ENCODE assay signal across 10 cellular contexts in genomic region chr3:97882975-97883598, GRCh38.
DNase-seq lines count a peak whose midpoint lies in the region; ATAC-seq, FAIRE-seq and TF ChIP-seq lines count a peak whose summit lies in the region.
"Had no signal": no experiment of that assay in that cellular context is flagged by ENCODE, and none has a peak within 500 bp of the region (broad histone marks: within the 10 kb centered on the region; RNA-seq: fewer than 3 reads in every experiment).

No MANE protein-coding gene starts in this region.

- WGBS in endodermal cell (ENCODE audit: insufficient coverage in 1 of 2, insufficient read length in 1 of 2), 2 experiments = 92% methylated on average over 4 to 5 of the region's 5 CpGs

- no peak overlapping the region for H3K27ac ChIP-seq in SK-N-MC
- H3K27ac ChIP-seq in endodermal cell (ENCODE audit: low read depth, low read length) = no peak overlapping the region

- H3K4me3 ChIP-seq in SK-N-MC (no peak overlapping the region), endodermal cell (ENCODE audit: low read length) (no peak overlapping the region)

- no peaks in the 10 kb centered on the region for H3K9me3 Mint-ChIP-seq in natural killer cell treated with Interleukin-12 subunit alpha and Interleukin-12 subunit beta and Interleukin-15 and Interleukin-18, amount 100 ng/mL, for 72 hours
- H3K9me3 Mint-ChIP-seq in natural killer cell = no peaks in the 10 kb centered on the region
- no peaks in the 10 kb centered on the region for H3K9me3 Mint-ChIP-seq in endodermal cell

- no peak overlapping the region for H3K27ac Mint-ChIP-seq in natural killer cell treated with Interleukin-12 subunit alpha and Interleukin-12 subunit beta and Interleukin-15 and Interleukin-18, amount 100 ng/mL, for 72 hours
- H3K27ac Mint-ChIP-seq in natural killer cell (no peak overlapping the region), endodermal cell (no peak overlapping the region)

- H3K4me1 ChIP-seq in endodermal cell (ENCODE audit: control insufficient read depth, insufficient read depth, low read length) = no peaks in the 10 kb centered on the region

- H3K27me3 ChIP-seq in endodermal cell (ENCODE audit: control insufficient read depth, insufficient read depth, low read length, poor library complexity, severe bottlenecking) = no peaks in the 10 kb centered on the region

- no peaks in the 10 kb centered on the region for H3K9me3 ChIP-seq in SK-N-MC (ENCODE audit: low read depth, low read length)
- H3K9me3 ChIP-seq in endodermal cell (ENCODE audit: control insufficient read depth, low read length) = no peaks in the 10 kb centered on the region

- no peaks in the 10 kb centered on the region for H3K36me3 Mint-ChIP-seq in natural killer cell treated with Interleukin-12 subunit alpha and Interleukin-12 subunit beta and Interleukin-15 and Interleukin-18, amount 100 ng/mL, for 72 hours
- H3K36me3 Mint-ChIP-seq in natural killer cell (no peaks in the 10 kb centered on the region), endodermal cell (ENCODE audit: low read depth) (peaks cover 29% of the 10 kb centered on the region)

- FAIRE-seq in urothelium cell line (lab: Jason Lieb, UNC) = no peak
- FAIRE-seq: G401.6 had no signal

- H3K4me1 Mint-ChIP-seq in natural killer cell treated with Interleukin-12 subunit alpha and Interleukin-12 subunit beta and Interleukin-15 and Interleukin-18, amount 100 ng/mL, for 72 hours (ENCODE audit: low read depth in 2 of 2) = peaks cover 6 to 9% of the 10 kb centered on the region in 2 donors
- H3K4me1 Mint-ChIP-seq in natural killer cell (peaks cover 5 to 10% of the 10 kb centered on the region in 2 donors), endodermal cell (peaks cover 3% of the 10 kb centered on the region)

- peak in 1 of 2 donors; percentile 65 for ATAC-seq in natural killer cell treated with Interleukin-12 subunit alpha and Interleukin-12 subunit beta and Interleukin-15 and Interleukin-18, amount 100 ng/mL, for 72 hours
- ATAC-seq in natural killer cell (no peak), HG03280 (IDR thresholded peaks at IDR 0.05; ENCODE audit: unreplicated experiment) (no peak)

- no peak for TF ChIP-seq CTCF in natural killer cell (IDR thresholded peaks at IDR 0.05)
- TF ChIP-seq CTCF in endodermal cell (conservative IDR thresholded peaks at IDR 0.05) = no peak

- H3K36me3 ChIP-seq in SK-N-MC (ENCODE audit: insufficient read depth, low read length) (no peaks in the 10 kb centered on the region), endodermal cell (ENCODE audit: control insufficient read depth, insufficient read depth, low read length) (no peaks in the 10 kb centered on the region)

- intact Hi-C loops in natural killer cell (cut with micrococcal nuclease) = no loop called here

- DNase-seq in natural killer cell treated with Interleukin-12 subunit alpha and Interleukin-12 subunit beta and Interleukin-15 and Interleukin-18, amount 100 ng/mL, for 72 hours (ENCODE audit: low spot score) = no peak
- DNase-seq in natural killer cell (no peak), SK-N-MC (ENCODE audit: low read depth, low spot score) (peak; percentile 35), glomerular endothelial cell (ENCODE audit: extremely low read depth, low read depth, low spot score) (peak; percentile 39), urothelium cell line (ENCODE audit: low spot score) (peak; percentile 44), HK-2 (ENCODE audit: unreplicated experiment) (no peak), endodermal cell (no peak)
- DNase-seq: islet precursor cell had no signal

- no peak overlapping the region for H3K9ac ChIP-seq in SK-N-MC (ENCODE audit: insufficient read length)
- no peak overlapping the region for H3K9ac ChIP-seq in endodermal cell (ENCODE audit: extremely low read depth, low read length, poor library complexity, severe bottlenecking)

- H3K27me3 Mint-ChIP-seq in natural killer cell treated with Interleukin-12 subunit alpha and Interleukin-12 subunit beta and Interleukin-15 and Interleukin-18, amount 100 ng/mL, for 72 hours = peaks cover 3 to 7% of the 10 kb centered on the region in 2 donors
- no peaks in the 10 kb centered on the region for H3K27me3 Mint-ChIP-seq in natural killer cell (ENCODE audit: low read depth in 2 of 2)
- H3K27me3 Mint-ChIP-seq in endodermal cell (ENCODE audit: insufficient read depth) = no peaks in the 10 kb centered on the region

- peak overlapping the region; percentile 11 for H3K4me3 Mint-ChIP-seq in natural killer cell treated with Interleukin-12 subunit alpha and Interleukin-12 subunit beta and Interleukin-15 and Interleukin-18, amount 100 ng/mL, for 72 hours
- H3K4me3 Mint-ChIP-seq in natural killer cell (no peak overlapping the region), endodermal cell (no peak overlapping the region)

Comparison
In these comparisons a context has a peak if more than half of its experiments do, and no peak if none do; other contexts are left out.
1. DNase-seq: peak in SK-N-MC (single experiment), glomerular endothelial cell (single experiment) and urothelium cell line (single experiment); none in natural killer cell treated with Interleukin-12 subunit alpha and Interleukin-12 subunit beta and Interleukin-15 and Interleukin-18, amount 100 ng/mL, for 72 hours (single experiment), natural killer cell (single experiment), HK-2 (single experiment) and endodermal cell (single experiment).